11 cellular contexts compared by ENCODE assay signal in the genomic region with DNA sequence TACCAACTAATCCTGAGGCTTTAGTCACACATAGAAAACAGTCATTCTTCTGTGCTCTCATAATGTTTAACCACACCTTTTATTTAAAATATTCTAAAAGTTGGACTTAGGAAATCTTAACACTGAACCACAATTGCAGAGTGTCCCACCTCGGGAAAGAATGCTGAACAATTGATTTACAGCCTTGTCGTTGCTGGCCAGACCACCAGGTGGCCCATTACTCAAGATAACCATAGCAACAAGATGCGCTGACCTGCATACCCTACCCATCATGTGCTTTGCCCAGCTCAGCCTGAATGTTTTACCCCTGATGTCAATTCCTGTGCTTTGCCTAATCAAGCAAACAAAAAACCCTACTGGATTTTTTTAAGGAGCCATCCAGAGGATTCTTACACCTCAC.
DNase-seq lines count a peak whose midpoint lies in the region; ATAC-seq, FAIRE-seq and TF ChIP-seq lines count a peak whose summit lies in the region.
"Had no signal": no experiment of that assay in that cellular context is flagged by ENCODE, and none has a peak within 500 bp of the region (broad histone marks: within the 10 kb centered on the region; RNA-seq: fewer than 3 reads in every experiment).

No MANE protein-coding gene starts in this region.

- H3K9me3 ChIP-seq in HepG2 (ENCODE audit: low read length), result no peaks in the 10 kb centered on the region
- no peaks in the 10 kb centered on the region for H3K9me3 ChIP-seq in right lobe of liver
- H3K9me3 ChIP-seq in Panc1 (ENCODE audit: control insufficient read depth, insufficient read depth, low read depth, low read length), result no peaks in the 10 kb centered on the region
- H3K9me3 ChIP-seq in CD4-positive, alpha-beta T cell (ENCODE audit: control insufficient read depth, low read length), result no peaks in the 10 kb centered on the region

- H3K27ac ChIP-seq in HepG2 (ENCODE audit: extremely low read length, insufficient read depth, low read length), result no peak overlapping the region
- H3K27ac ChIP-seq in right lobe of liver, result no peak overlapping the region
- H3K27ac ChIP-seq in Panc1 (ENCODE audit: low read length), result no peak overlapping the region
- H3K27ac ChIP-seq in CD4-positive, alpha-beta T cell (ENCODE audit: low read depth, low read length), result no peak overlapping the region

- TF ChIP-seq POLR2A in HepG2 (IDR thresholded peaks at IDR 0.05; ENCODE audit: insufficient read depth in 1 of 2, low read depth in 2 of 2, low read length in 2 of 2), result no peak
- TF ChIP-seq POLR2A in right lobe of liver (IDR thresholded peaks at IDR 0.05), result no peak

- no peak overlapping the region for H3K4me2 ChIP-seq in HepG2 (ENCODE audit: low read depth, low read length)

- peaks cover 14% of the 10 kb centered on the region for H3K4me1 Mint-ChIP-seq in CD4-positive, alpha-beta T cell (ENCODE audit: low read depth)

- CTCF ChIA-PET in HepG2 (lab: Yijun Ruan, JAX; ENCODE audit: low intra/inter-chr PET ratio, low total read pairs), result no interaction called here
- CTCF ChIA-PET in Panc1 (lab: Charles Lee), result no interaction called here
- CTCF ChIA-PET in CD4-positive, alpha-beta T cell (lab: Charles Lee), result no interaction called here

- intact Hi-C loops in HepG2 (cut with micrococcal nuclease; ENCODE audit: unreplicated experiment), result loop anchor here (5.0 kb wide), 1 partner anchor 499 kb away; no protein-coding TSS in a partner anchor
- intact Hi-C loops in right lobe of liver (cut with DNase I), result no loop called here
- intact Hi-C loops in Panc1 (cut with micrococcal nuclease; ENCODE audit: unreplicated experiment), result no loop called here
- intact Hi-C loops in CD4-positive, alpha-beta T cell (cut with DNase I, micrococcal nuclease), result no loop called here

- no peaks in the 10 kb centered on the region for H4K20me1 ChIP-seq in HepG2 (ENCODE audit: insufficient read depth, low read length)

- POLR2A ChIA-PET in HepG2 (lab: Yijun Ruan, JAX) (no interaction called here), Panc1 (lab: Charles Lee) (no interaction called here)
- POLR2A ChIA-PET in CD4-positive, alpha-beta T cell (lab: Charles Lee), result no interaction called here

- H3K4me1 ChIP-seq in HepG2 (ENCODE audit: insufficient read depth, low read length) (no peaks in the 10 kb centered on the region), right lobe of liver (no peaks in the 10 kb centered on the region), Panc1 (ENCODE audit: control insufficient read depth, insufficient read depth, low read length) (no peaks in the 10 kb centered on the region)

- no peak overlapping the region for H3K9ac ChIP-seq in HepG2 (ENCODE audit: insufficient read depth, low read depth, low read length)

- ATAC-seq in HepG2 (peak; percentile 92), right lobe of liver (no peak), Panc1 (0 out of 2 replicates have a peak, but pooled peaks have one; percentile 66), GM21723 (IDR thresholded peaks at IDR 0.05; ENCODE audit: unreplicated experiment) (no peak), GM21737 (IDR thresholded peaks at IDR 0.05; ENCODE audit: unreplicated experiment) (no peak)
- no peak for ATAC-seq in CD4-positive, alpha-beta T cell (ENCODE audit: poor library complexity)

- no peak overlapping the region for H3K27ac Mint-ChIP-seq in CD4-positive, alpha-beta T cell

- H3K27me3 ChIP-seq in HepG2 (ENCODE audit: control insufficient read depth in 1 of 2, insufficient read depth in 2 of 2, low read length in 2 of 2), result no peaks in the 10 kb centered on the region
- H3K27me3 ChIP-seq in right lobe of liver, result no peaks in the 10 kb centered on the region
- H3K27me3 ChIP-seq in Panc1 (ENCODE audit: control insufficient read depth, insufficient read depth, low read length), result no peaks in the 10 kb centered on the region
- no peaks in the 10 kb centered on the region for H3K27me3 ChIP-seq in CD4-positive, alpha-beta T cell (ENCODE audit: control insufficient read depth, insufficient read depth, low read length)

- H3K4me3 ChIP-seq in HepG2 (replicated peaks in 1 of 3; ENCODE audit: insufficient read depth in 1 of 3, low read depth in 2 of 3, low read length in 3 of 3) (no peak overlapping the region), right lobe of liver (no peak overlapping the region), Panc1 (ENCODE audit: low read depth in 2 of 2, low read length in 2 of 2) (no peak overlapping the region)

- DNase-seq in HepG2 (ENCODE audit: low spot score), result peak; percentile 18
- DNase-seq in right lobe of liver, result no peak
- DNase-seq in Panc1 (ENCODE audit: low read depth, low spot score), result peak; percentile 48
- DNase-seq in fibroblast of the conjunctiva (ENCODE audit: low read depth), result peak; percentile 24
- no peak for DNase-seq in NCI-H1436 treated with DMSO at 0.1 percent for 48 hours (lab: John Stamatoyannopoulos, UW)
- no peak for DNase-seq in CD4-positive, alpha-beta T cell
- DNase-seq: COR-L47; stimulated activated CD4-positive, alpha-beta T cell treated with anti-CD3 and anti-CD28 coated beads, Interleukin-4, amount 100 ng/mL, for 24 hours had no signal

- no TSS peak for BruUV-seq in HepG2 (replicated peaks; lab: Mats Ljungman, UMichigan)
- BruUV-seq in Panc1 (replicated peaks; lab: Mats Ljungman, UMichigan), result no TSS peak

- no peak overlapping the region for H2AFZ ChIP-seq in HepG2 (ENCODE audit: low read length)

- TF ChIP-seq RAD21 in HepG2 (CRISPR knock-in tag; IDR thresholded peaks at IDR 0.05), result no peak

- no peaks in the 10 kb centered on the region for H3K36me3 Mint-ChIP-seq in CD4-positive, alpha-beta T cell (ENCODE audit: low read depth)

- H3K4me3 Mint-ChIP-seq in CD4-positive, alpha-beta T cell, result no peak overlapping the region

- TF ChIP-seq CTCF in HepG2 (CRISPR knock-in tag; IDR thresholded peaks at IDR 0.05), result peak; percentile 62
- peak in 1 of 4 donors; percentile 7 for TF ChIP-seq CTCF in right lobe of liver (IDR thresholded peaks at IDR 0.05)
- TF ChIP-seq CTCF in Panc1 (IDR thresholded peaks at IDR 0.05), result peak; percentile 63
- TF ChIP-seq CTCF in CD4-positive, alpha-beta T cell (IDR thresholded peaks at IDR 0.05), result no peak

- H3K36me3 ChIP-seq in HepG2 (replicated peaks in 1 of 2; ENCODE audit: control insufficient read depth in 1 of 2, insufficient read depth in 2 of 2, low read length in 2 of 2) (no peaks in the 10 kb centered on the region), right lobe of liver (no peaks in the 10 kb centered on the region), Panc1 (ENCODE audit: control insufficient read depth, insufficient read depth, low read length) (no peaks in the 10 kb centered on the region)

- FAIRE-seq in HepG2 (lab: Jason Lieb, UNC), result peak; percentile 75
- FAIRE-seq: TTC549 had no signal

- no peaks in the 10 kb centered on the region for H3K9me3 Mint-ChIP-seq in CD4-positive, alpha-beta T cell

- H3K27me3 Mint-ChIP-seq in CD4-positive, alpha-beta T cell, result no peaks in the 10 kb centered on the region

- no peaks in the 10 kb centered on the region for H3K79me2 ChIP-seq in HepG2 (ENCODE audit: insufficient read depth, low read length)

- TF ChIP-seq EP300 in HepG2 (IDR thresholded peaks at IDR 0.05; ENCODE audit: low read depth in 2 of 2, low read length in 2 of 2) (no peak), HepG2 (CRISPR knock-in tag; IDR thresholded peaks at IDR 0.05; ENCODE audit: borderline replicate concordance) (no peak)

- in situ Hi-C loops in HepG2 (cut with HindIII; ENCODE audit: extremely low pct_ligation_motif_present, low pct_unique_long_range_greater_than_20kb) (no loop called here), Panc1 (cut with HindIII; ENCODE audit: low pct_unique_long_range_greater_than_20kb, low sequenced_read_pairs) (no loop called here)

- WGBS in HepG2 (ENCODE audit: low lambda C conversion rate), result 0% methylated on average over 3 of the region's 3 CpGs
- whole genome bisulfite sequencing in right lobe of liver (ENCODE audit: insufficient coverage, low coverage, low lambda C conversion rate, missing lambda C conversion rate), result 42% methylated on average over 3 of the region's 3 CpGs

TF ChIP-seq in HepG2, 621 proteins besides CTCF, POLR2A, EP300 and RAD21:
- peak; percentile 42; the same call in 1 of the 2 replicates for TF ChIP-seq SMC3 (IDR thresholded peaks at IDR 0.05; ENCODE audit: low read length)
- peak; percentile 44 for TF ChIP-seq STAG1 (CRISPR knock-in tag; IDR thresholded peaks at IDR 0.05)
- peak; percentile 36; the same call in 1 of the 2 replicates for TF ChIP-seq RFX3 (CRISPR knock-in tag; IDR thresholded peaks at IDR 0.05)
- TF ChIP-seq, protein P1, sequence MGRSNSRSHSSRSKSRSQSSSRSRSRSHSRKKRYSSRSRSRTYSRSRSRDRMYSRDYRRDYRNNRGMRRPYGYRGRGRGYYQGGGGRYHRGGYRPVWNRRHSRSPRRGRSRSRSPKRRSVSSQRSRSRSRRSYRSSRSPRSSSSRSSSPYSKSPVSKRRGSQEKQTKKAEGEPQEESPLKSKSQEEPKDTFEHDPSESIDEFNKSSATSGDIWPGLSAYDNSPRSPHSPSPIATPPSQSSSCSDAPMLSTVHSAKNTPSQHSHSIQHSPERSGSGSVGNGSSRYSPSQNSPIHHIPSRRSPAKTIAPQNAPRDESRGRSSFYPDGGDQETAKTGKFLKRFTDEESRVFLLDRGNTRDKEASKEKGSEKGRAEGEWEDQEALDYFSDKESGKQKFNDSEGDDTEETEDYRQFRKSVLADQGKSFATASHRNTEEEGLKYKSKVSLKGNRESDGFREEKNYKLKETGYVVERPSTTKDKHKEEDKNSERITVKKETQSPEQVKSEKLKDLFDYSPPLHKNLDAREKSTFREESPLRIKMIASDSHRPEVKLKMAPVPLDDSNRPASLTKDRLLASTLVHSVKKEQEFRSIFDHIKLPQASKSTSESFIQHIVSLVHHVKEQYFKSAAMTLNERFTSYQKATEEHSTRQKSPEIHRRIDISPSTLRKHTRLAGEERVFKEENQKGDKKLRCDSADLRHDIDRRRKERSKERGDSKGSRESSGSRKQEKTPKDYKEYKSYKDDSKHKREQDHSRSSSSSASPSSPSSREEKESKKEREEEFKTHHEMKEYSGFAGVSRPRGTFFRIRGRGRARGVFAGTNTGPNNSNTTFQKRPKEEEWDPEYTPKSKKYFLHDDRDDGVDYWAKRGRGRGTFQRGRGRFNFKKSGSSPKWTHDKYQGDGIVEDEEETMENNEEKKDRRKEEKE (IDR thresholded peaks at IDR 0.05), result no peak

Comparison
In these comparisons a context has a peak if more than half of its experiments do, and no peak if none do; other contexts are left out.
1. ATAC-seq: peak in HepG2 (single experiment) and Panc1 (single experiment); none in right lobe of liver (0 of 4), CD4-positive, alpha-beta T cell (single experiment), GM21723 (single experiment) and GM21737 (single experiment).
2. DNase-seq: peak in HepG2 (single experiment), Panc1 (single experiment) and fibroblast of the conjunctiva (single experiment); none in right lobe of liver (0 of 3), NCI-H1436 treated with DMSO at 0.1 percent for 48 hours (single experiment) and CD4-positive, alpha-beta T cell (0 of 10).